26 cellular contexts compared by ENCODE assay signal in the genomic region with DNA sequence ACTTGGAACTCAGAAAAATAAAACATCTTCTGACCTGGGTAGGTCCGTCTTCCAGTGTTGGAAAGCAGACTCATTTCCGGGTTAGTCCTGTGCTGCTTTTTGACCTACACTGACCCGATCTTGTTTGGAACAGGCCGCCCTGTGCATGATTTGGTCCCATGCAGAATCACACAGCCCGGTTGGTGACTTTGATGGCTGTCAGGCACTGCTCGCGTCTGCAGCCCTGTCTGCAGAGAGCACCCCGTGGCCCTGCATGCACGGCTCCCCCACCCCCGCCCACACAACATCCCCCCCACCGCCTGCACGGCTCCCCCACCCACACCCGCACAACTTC. TPM values are rescaled to one million over a fixed set of nuclear protein-coding genes. Genes with fewer than 3 reads are reported as not detected.
"Had no signal": no experiment of that assay in that cellular context is flagged by ENCODE, and none has a peak within 500 bp of the region (broad histone marks: within the 10 kb centered on the region; RNA-seq: fewer than 3 reads in every experiment).

No MANE protein-coding gene starts in this region.

- H3K9ac ChIP-seq: SK-N-SH had no signal

- DNase-seq: activated CD4-positive, alpha-beta T cell treated with anti-CD3 and anti-CD28 coated beads, Interleukin-2, amount 10 ng/mL, durations not matched to agents 24 days and 14 days; activated CD4-positive, alpha-beta T cell treated with anti-CD3 and anti-CD28 coated beads, Interleukin-2, amount 50 U/mL, for 4 hours; activated CD8-positive, alpha-beta T cell treated with anti-CD3 and anti-CD28 coated beads for 36 hours; activated effector memory CD4-positive, alpha-beta T cell treated with anti-CD3 and anti-CD28 coated beads, Interleukin-2, amount 50 U/mL, for 16 hours; activated naive CD4-positive, alpha-beta T cell; activated naive CD4-positive, alpha-beta T cell treated with anti-CD3 and anti-CD28 coated beads, Interleukin-2, amount 50 U/mL, for 16 hours; activated naive CD8-positive, alpha-beta T cell treated with anti-CD3 and anti-CD28 coated beads for 36 hours; activated T-cell treated with anti-CD3 and anti-CD28 coated beads, Interleukin-2, amount 50 U/mL, for 1 hour; activated T-cell treated with anti-CD3 and anti-CD28 coated beads, Interleukin-2, amount 50 U/mL, for 72 hours; amniotic stem cell; aorta; NCI-H1092 treated with DMSO at 0.1 percent for 48 hours; NCI-H1417; NCI-H146; NCI-H187 treated with DMSO at 0.1 percent for 48 hours; NCI-H2081 treated with DMSO at 0.1 percent for 48 hours; NCI-H345; NCI-H524 treated with DMSO at 0.1 percent for 48 hours; PC-9; SHP77 treated with DMSO at 0.1 percent for 48 hours; SK-N-SH had no signal

- H3K4me1 ChIP-seq: SJSA1 had no signal

- H3K36me3 ChIP-seq: cardiac muscle cell, SJSA1 had no signal

- H3K27ac ChIP-seq: cardiac muscle cell, PC-9, SJSA1 had no signal

- ATAC-seq: activated CD8-positive, alpha-beta T cell treated with anti-CD3 and anti-CD28 coated beads for 36 hours; activated T-cell treated with anti-CD3 and anti-CD28 coated beads, Interleukin-2, amount 50 U/mL, for 72 hours; activated T-helper 17 cell treated with anti-CD3 and anti-CD28 coated beads, Interleukin-2, amount 50 U/mL, for 72 hours had no signal

- H3K4me2 ChIP-seq: PC-9, SK-N-SH had no signal

- H2AFZ ChIP-seq: PC-9 had no signal

- FAIRE-seq: TTC549 had no signal

- H3K4me3 ChIP-seq: cardiac muscle cell, PC-9, SJSA1 had no signal

- H3K9me3 ChIP-seq: SJSA1 had no signal

- H3K27me3 ChIP-seq: cardiac muscle cell, SJSA1 had no signal

RNA-seq across cellular contexts. Expression of gene TEX22, which starts 52.2 kb away (rescaled TPM):
- total RNA-seq: M059J had no signal
